11 cellular contexts compared by ENCODE assay signal in the genomic region with DNA sequence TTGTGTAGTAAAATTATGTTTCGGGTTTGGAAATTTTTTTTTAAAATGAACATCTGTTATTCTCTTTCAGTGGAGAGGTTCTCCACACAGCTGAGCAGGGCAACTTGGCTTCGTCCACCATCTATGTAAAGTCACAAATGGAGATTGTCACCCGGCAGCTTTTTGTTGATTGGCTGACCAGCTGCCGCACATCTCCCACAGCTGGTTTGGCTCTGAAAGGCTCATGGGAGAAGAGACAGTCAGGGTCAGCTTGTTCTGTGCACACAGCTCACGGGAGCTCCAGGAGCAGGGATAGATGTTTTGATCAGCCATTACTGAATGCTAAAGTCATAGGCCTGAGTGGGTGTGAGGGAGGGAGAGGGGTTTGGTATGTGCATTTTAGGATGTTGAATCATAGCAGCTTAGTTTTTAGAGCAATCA. TPM values are rescaled to one million over a fixed set of nuclear protein-coding genes. Genes with fewer than 3 reads are reported as not detected.
DNase-seq lines count a peak whose midpoint lies in the region; ATAC-seq and TF ChIP-seq lines count a peak whose summit lies in the region.
"Had no signal": no experiment of that assay in that cellular context is flagged by ENCODE, and none has a peak within 500 bp of the region (broad histone marks: within the 10 kb centered on the region; RNA-seq: fewer than 3 reads in every experiment).

No MANE protein-coding gene starts in this region.

- H3K36me3 ChIP-seq in heart right ventricle (no peaks in the 10 kb centered on the region), gastrocnemius medialis (no peaks in the 10 kb centered on the region)
- H3K36me3 ChIP-seq in CD4-positive, alpha-beta memory T cell (ENCODE audit: insufficient read depth, low read length), result no peaks in the 10 kb centered on the region

- H3K9me3 Mint-ChIP-seq in CD4-positive, alpha-beta memory T cell, result peaks cover 0 to 2% (median 0%) of the 10 kb centered on the region in 8 donors

- H3K4me1 ChIP-seq in heart right ventricle, result peaks cover 0 to 38% (median 8%) of the 10 kb centered on the region in 9 donors
- H3K4me1 ChIP-seq in gastrocnemius medialis, result no peaks in the 10 kb centered on the region
- no peaks in the 10 kb centered on the region for H3K4me1 ChIP-seq in CD4-positive, alpha-beta memory T cell (ENCODE audit: insufficient read depth, low read length)

- H3K4me3 Mint-ChIP-seq in CD4-positive, alpha-beta memory T cell, result no peak overlapping the region

- DNase-seq in ELR (ENCODE audit: low read depth) (peak; percentile 93), heart right ventricle (peak; percentile 45 to 79), gastrocnemius medialis (no peak), NCI-H1436 (lab: John Stamatoyannopoulos, UW) (no peak)
- DNase-seq in CD4-positive, alpha-beta memory T cell, result no peak
- DNase-seq: activated CD4-positive, CD25-positive, alpha-beta regulatory T cell treated with anti-CD3 and anti-CD28 coated beads, Interleukin-2, amount 50 U/mL, for 72 hours; activated naive CD4-positive, alpha-beta T cell; COR-L47 had no signal

- H3K4me3 ChIP-seq in WI38 (ENCODE audit: low read depth, low read length) (peak overlapping the region; percentile 23; the same call in 1 of the 2 replicates), heart right ventricle (no peak overlapping the region), gastrocnemius medialis (no peak overlapping the region)
- no peak overlapping the region for H3K4me3 ChIP-seq in CD4-positive, alpha-beta memory T cell (ENCODE audit: low read length in 2 of 2)

- peaks cover 0 to 3% (median 0%) of the 10 kb centered on the region in 11 donors for H3K9me3 ChIP-seq in heart right ventricle
- H3K9me3 ChIP-seq in gastrocnemius medialis, result no peaks in the 10 kb centered on the region
- no peaks in the 10 kb centered on the region for H3K9me3 ChIP-seq in CD4-positive, alpha-beta memory T cell (ENCODE audit: control insufficient read depth in 1 of 2, low read length in 2 of 2)

- POLR2A ChIA-PET in CD4-positive, alpha-beta memory T cell (lab: Charles Lee; ENCODE audit: partially characterized antibody), result no interaction called here

- WGBS in heart right ventricle, 2 donors, result 67 to 71% methylated on average over 5 of the region's 5 CpGs

- ATAC-seq in heart right ventricle (peak; percentile 90 to 95 (median 94)), gastrocnemius medialis (peak; percentile 45 to 68), GM19035 (IDR thresholded peaks at IDR 0.05; ENCODE audit: unreplicated experiment) (no peak), GM21528 (IDR thresholded peaks at IDR 0.05; ENCODE audit: low FRiP score, unreplicated experiment) (no peak)

- peak overlapping the region in 8 of 10 donors; percentile 37 to 81 (median 65) for H3K27ac ChIP-seq in heart right ventricle
- H3K27ac ChIP-seq in gastrocnemius medialis, result peak overlapping the region; percentile 3 to 41 (median 22)
- no peak overlapping the region for H3K27ac ChIP-seq in CD4-positive, alpha-beta memory T cell (ENCODE audit: low read depth, low read length)

- no peaks in the 10 kb centered on the region for H3K36me3 Mint-ChIP-seq in CD4-positive, alpha-beta memory T cell

- TF ChIP-seq POLR2A in gastrocnemius medialis (IDR thresholded peaks at IDR 0.05), result no peak

- no peak overlapping the region for H3K27ac Mint-ChIP-seq in CD4-positive, alpha-beta memory T cell

- H3K27me3 Mint-ChIP-seq in CD4-positive, alpha-beta memory T cell, result no peaks in the 10 kb centered on the region

- no peak for TF ChIP-seq CTCF in WI38 (IDR thresholded peaks at IDR 0.05; ENCODE audit: low read depth, low read length)
- no peak for TF ChIP-seq CTCF in heart right ventricle (IDR thresholded peaks at IDR 0.05)
- TF ChIP-seq CTCF in gastrocnemius medialis (IDR thresholded peaks at IDR 0.05 in 4 of 5, conservative IDR thresholded peaks at IDR 0.05 in 1 of 5), result no peak

- intact Hi-C loops in heart right ventricle (cut with DNase I), result no loop called here
- intact Hi-C loops in gastrocnemius medialis (cut with DNase I; ENCODE audit: low total_unique reads), result no loop called here
- intact Hi-C loops in CD4-positive, alpha-beta memory T cell (cut with micrococcal nuclease), result no loop called here

- peaks cover 3 to 8% (median 4%) of the 10 kb centered on the region in 4 donors for H3K4me1 Mint-ChIP-seq in CD4-positive, alpha-beta memory T cell

- no peaks in the 10 kb centered on the region for H3K27me3 ChIP-seq in heart right ventricle
- H3K27me3 ChIP-seq in gastrocnemius medialis, result no peaks in the 10 kb centered on the region
- H3K27me3 ChIP-seq in CD4-positive, alpha-beta memory T cell (ENCODE audit: insufficient read depth, low read length), result no peaks in the 10 kb centered on the region

- in situ Hi-C loops in gastrocnemius medialis (cut with MboI; ENCODE audit: low sequenced_read_pairs in 4 of 4), result no loop called here

- CTCF ChIA-PET in CD4-positive, alpha-beta memory T cell (lab: Charles Lee; ENCODE audit: partially characterized antibody), result interaction anchor here (0.8 to 4.8 kb wide), 4 partner anchors 8 to 635 kb away, joined by 3 to 27 read pairs (median 4); no protein-coding TSS in a partner anchor

RNA-seq across cellular contexts. Expression of gene CCDC80, which starts 12.9 kb away (rescaled TPM):
- total RNA-seq in heart right ventricle (100 to 1,000 TPM in 5 of 10 donors, 10 to 100 TPM in 5; 38.6 to 223 (median 99.3) TPM), gastrocnemius medialis (10 to 100 TPM in 1 of 4 donors, 1 to 10 TPM in 2, under 1 TPM in 1; 0.63 to 13.5 (median 3.4) TPM)
- polyA plus RNA-seq in heart right ventricle, result 10 to 100 TPM; 19.8 to 28.7 TPM
- total RNA-seq in CD4-positive, alpha-beta memory T cell, result not detected
- polyA plus RNA-seq in CD4-positive, alpha-beta memory T cell, result under 1 TPM; 0.02 TPM

Comparison
In these comparisons a context has a peak if more than half of its experiments do, and no peak if none do; other contexts are left out.
1. DNase-seq: peak in ELR (single experiment) and heart right ventricle (2 of 2); none in gastrocnemius medialis (0 of 2), NCI-H1436 (single experiment) and CD4-positive, alpha-beta memory T cell (0 of 5).
2. ATAC-seq: peak in heart right ventricle (8 of 8) and gastrocnemius medialis (2 of 2); none in GM19035 (single experiment) and GM21528 (single experiment).